ENCODE assay signal across 8 cellular contexts in the genomic region with DNA sequence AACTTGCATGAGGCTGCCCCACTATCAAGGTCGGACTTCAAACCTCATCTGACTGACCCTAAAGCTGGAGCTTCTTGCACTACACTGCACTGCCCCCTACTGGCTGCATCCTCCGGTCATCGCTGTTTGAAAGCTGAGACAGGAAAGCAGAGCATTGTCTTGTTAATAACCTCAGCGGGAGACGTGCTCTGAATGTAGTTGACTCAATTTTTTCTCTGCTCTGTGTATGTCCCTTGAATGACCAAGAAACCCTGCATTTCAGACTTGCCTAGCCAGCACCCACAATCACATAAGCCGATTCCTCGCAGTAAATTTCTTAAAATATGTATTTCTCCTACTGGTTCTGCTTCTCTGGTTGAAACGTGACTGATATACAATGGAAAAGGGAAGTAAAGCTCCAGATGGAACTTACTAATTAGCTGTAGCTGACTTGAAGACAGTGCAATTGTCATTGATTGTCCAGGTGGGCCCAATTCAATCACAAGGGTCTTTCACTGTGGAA. TPM values are rescaled to one million over a fixed set of nuclear protein-coding genes. Genes with fewer than 3 reads are reported as not detected.
A peak's percentile ranks its signal among the peaks of the same experiment; 100 is the strongest.
DNase-seq lines count a peak whose midpoint lies in the region; ATAC-seq and TF ChIP-seq lines count a peak whose summit lies in the region.

No MANE protein-coding gene starts in this region.

- TF ChIP-seq CTCF in choroid plexus epithelial cell (conservative IDR thresholded peaks at IDR 0.05; ENCODE audit: low read depth, low read length), result peak; percentile 98

- DNase-seq in AML-193 (lab: John Stamatoyannopoulos, UW) (peak; percentile 91 to 92), NCI-H345 treated with DMSO at 0.1 percent for 48 hours (lab: John Stamatoyannopoulos, UW; ENCODE audit: unreplicated experiment) (peak; percentile 69), choroid plexus epithelial cell (ENCODE audit: low read depth) (peak; percentile 96), left colon (peak; percentile 70 to 94)
- peak; percentile 78 for DNase-seq in activated CD4-positive, CD25-positive, alpha-beta regulatory T cell treated with anti-CD3 and anti-CD28 coated beads, Interleukin-2, amount 50 U/mL, for 72 hours
- peak; percentile 59 to 76 for DNase-seq in stimulated activated CD4-positive, alpha-beta T cell treated with anti-CD3 and anti-CD28 coated beads, Interleukin-4, amount 100 ng/mL, for 4 hours

- no peak overlapping the region for H3K4me3 ChIP-seq in choroid plexus epithelial cell (ENCODE audit: low read depth, low read length)

- ATAC-seq in GM19023 (IDR thresholded peaks at IDR 0.05; ENCODE audit: unreplicated experiment) (peak; percentile 79), HG03354 (IDR thresholded peaks at IDR 0.05; ENCODE audit: poor library complexity, severe bottlenecking, unreplicated experiment) (peak; percentile 87), left colon (peak; percentile 84)

- intact Hi-C loops in left colon (cut with DNase I, micrococcal nuclease), result loop anchor here in 1 of 2 donors (5.0 kb wide), 1 partner anchor 349 kb away; no protein-coding TSS in a partner anchor

RNA-seq across cellular contexts. Expression of a gene that starts 27.8 kb away (rescaled TPM):
- total RNA-seq in left colon, result 1 to 10 TPM; 2.3 to 6.9 TPM

RNA-seq across cellular contexts. Expression of a gene that starts 36.3 kb away (rescaled TPM):
- total RNA-seq in left colon, result 10 to 100 TPM; 18.2 to 22.2 TPM
